ENCODE assay signal across 10 cellular contexts in the genomic region with DNA sequence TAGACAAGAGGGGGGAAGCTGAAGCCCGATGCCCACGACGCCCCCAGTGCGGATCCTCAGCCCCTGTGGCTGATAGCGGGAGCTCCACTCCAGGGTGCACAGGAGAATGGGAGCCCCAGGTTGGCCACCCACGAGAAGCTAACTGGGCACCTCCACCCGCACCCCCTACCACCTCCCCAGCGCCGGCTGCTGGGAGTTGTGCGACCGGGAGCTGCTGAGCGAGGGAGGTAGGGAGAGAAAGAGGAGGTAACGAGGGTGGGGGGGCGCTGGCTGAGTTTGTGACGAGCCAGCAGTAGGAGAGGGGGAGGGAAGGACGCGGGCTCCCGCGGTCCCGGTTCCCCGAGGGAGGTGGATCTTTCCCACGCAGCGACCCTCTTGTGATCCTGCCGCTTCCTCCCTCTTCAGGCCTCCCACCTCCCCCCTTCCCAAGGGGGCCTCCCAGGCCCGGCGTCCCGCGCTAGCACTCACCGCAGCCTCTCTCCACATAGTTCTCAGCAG. TPM values are rescaled to one million over a fixed set of nuclear protein-coding genes. Genes with fewer than 3 reads are reported as not detected.
DNase-seq lines count a peak whose midpoint lies in the region; ATAC-seq, FAIRE-seq and TF ChIP-seq lines count a peak whose summit lies in the region.
"Had no signal": no experiment of that assay in that cellular context is flagged by ENCODE, and none has a peak within 500 bp of the region (broad histone marks: within the 10 kb centered on the region; RNA-seq: fewer than 3 reads in every experiment).

A gene (minus strand): TSS at position 243 of the 498 bp plus-strand sequence. CDS start 2,017 bp downstream, outside the sequence.

- no peak within 1 kb of the TSS for H3K4me2 ChIP-seq in GM23248 (ENCODE audit: unreplicated experiment)

- no peak within 1 kb of the TSS for H3K27ac ChIP-seq in GM23248
- H3K27ac ChIP-seq in angular gyrus (ENCODE audit: low read depth, low read length) = peak within 1 kb of the TSS; percentile 67
- H3K27ac ChIP-seq in kidney (ENCODE audit: low read depth in 2 of 2, low read length in 2 of 2) = no peak within 1 kb of the TSS
- H3K27ac ChIP-seq: epithelial cell of prostate had no signal

- H3K4me1 ChIP-seq in GM23248 (ENCODE audit: insufficient read depth) (no peaks in the 10 kb centered on the region), kidney (ENCODE audit: control insufficient read depth in 1 of 2, insufficient read depth in 1 of 2, low read depth in 1 of 2, low read length in 2 of 2) (peaks cover 0 to 5% of the 10 kb centered on the region in 2 donors)

- H3K79me2 ChIP-seq in GM23248 (ENCODE audit: insufficient read depth) = no peaks in the 10 kb centered on the region

- H3K9ac ChIP-seq in GM23248 = no peak within 1 kb of the TSS
- H3K9ac ChIP-seq in kidney (ENCODE audit: low read length in 2 of 2) = no peak within 1 kb of the TSS

- H4K20me1 ChIP-seq in GM23248 (ENCODE audit: insufficient read depth) = no peaks in the 10 kb centered on the region

- DNase-seq in GM23248 = no peak
- peak; percentile 77 for DNase-seq in kidney
- DNase-seq in stimulated activated naive B cell treated with anti-CD40 and anti-IgM and Interleukin-4, amounts not matched to agents 10 μg/mL and 1 μg/mL and 100 μg/mL, for 72 hours = no peak
- DNase-seq in dedifferentiated amniotic fluid mesenchymal stem cell (ENCODE audit: extremely low spot score) = no peak
- no peak for DNase-seq in SKM-1 (lab: John Stamatoyannopoulos, UW; ENCODE audit: unreplicated experiment)
- no peak for DNase-seq in DMS153 (lab: John Stamatoyannopoulos, UW)
- no peak for DNase-seq in NOMO-1 treated with dmso at 0.1 percent for 144 hours (lab: John Stamatoyannopoulos, UW; ENCODE audit: unreplicated experiment)
- DNase-seq: activated CD4-positive, alpha-beta T cell treated with anti-CD3 and anti-CD28 coated beads, Interleukin-2, amount 50 U/mL, for 4 hours had no signal

- peak within 1 kb of the TSS; percentile 82 to 85 for H3K4me3 Mint-ChIP-seq in stimulated activated naive B cell treated with anti-CD40 and anti-IgM and Interleukin-4, amounts not matched to agents 10 μg/mL and 1 μg/mL and 100 μg/mL, for 72 hours

- H3K27ac Mint-ChIP-seq in stimulated activated naive B cell treated with anti-CD40 and anti-IgM and Interleukin-4, amounts not matched to agents 10 μg/mL and 1 μg/mL and 100 μg/mL, for 72 hours = peak within 1 kb of the TSS; percentile 76

- H3K9me3 Mint-ChIP-seq in stimulated activated naive B cell treated with anti-CD40 and anti-IgM and Interleukin-4, amounts not matched to agents 10 μg/mL and 1 μg/mL and 100 μg/mL, for 72 hours = no peaks in the 10 kb centered on the region

- TF ChIP-seq CTCF in kidney (IDR thresholded peaks at IDR 0.05; ENCODE audit: borderline replicate concordance, extremely low read depth, insufficient read depth) = no peak

- FAIRE-seq in kidney (lab: Jason Lieb, UNC) = no peak

- H3F3A ChIP-seq in GM23248 (ENCODE audit: insufficient read depth) = no peaks in the 10 kb centered on the region

- peaks cover 60 to 84% of the 10 kb centered on the region in 2 donors for H3K27me3 Mint-ChIP-seq in stimulated activated naive B cell treated with anti-CD40 and anti-IgM and Interleukin-4, amounts not matched to agents 10 μg/mL and 1 μg/mL and 100 μg/mL, for 72 hours

- in situ Hi-C loops in GM23248 (cut with MboI) = loop anchor here (10.0 to 25.0 kb wide), 2 partner anchors 1037 to 1620 kb away; no protein-coding TSS in a partner anchor

- peaks cover 17 to 36% of the 10 kb centered on the region in 2 donors for H3K4me1 Mint-ChIP-seq in stimulated activated naive B cell treated with anti-CD40 and anti-IgM and Interleukin-4, amounts not matched to agents 10 μg/mL and 1 μg/mL and 100 μg/mL, for 72 hours

- ATAC-seq in stimulated activated naive B cell treated with anti-CD40 and anti-IgM and Interleukin-4, amounts not matched to agents 10 μg/mL and 1 μg/mL and 100 μg/mL, for 72 hours (replicated peaks) = no peak

- intact Hi-C loops in kidney (cut with DNase I) = no loop called here

- no peaks in the 10 kb centered on the region for H3K9me3 ChIP-seq in GM23248 (ENCODE audit: low read depth)
- no peaks in the 10 kb centered on the region for H3K9me3 ChIP-seq in kidney (ENCODE audit: control insufficient read depth in 1 of 2, low read length in 2 of 2)

- H3K36me3 ChIP-seq in GM23248 (ENCODE audit: low read depth) = no peaks in the 10 kb centered on the region
- H3K36me3 ChIP-seq in kidney (ENCODE audit: control insufficient read depth in 1 of 2, insufficient read depth in 2 of 2, low read length in 2 of 2) = no peaks in the 10 kb centered on the region

- H3K9me2 ChIP-seq in GM23248 (ENCODE audit: insufficient read depth) = no peaks in the 10 kb centered on the region

- peaks cover 23% of the 10 kb centered on the region for H3K27me3 ChIP-seq in GM23248 (replicated peaks; ENCODE audit: insufficient read depth)

- no peak within 1 kb of the TSS for H3K4me3 ChIP-seq in GM23248
- H3K4me3 ChIP-seq in kidney (ENCODE audit: low read length in 2 of 2) = peak within 1 kb of the TSS; percentile 13 to 47

- WGBS in GM23248 (ENCODE audit: low coverage in 1 of 2, low lambda C conversion rate in 2 of 2, missing lambda C conversion rate in 2 of 2), 2 experiments = 2% methylated on average over 9 to 29 of the region's 29 CpGs

- H2AFZ ChIP-seq in GM23248 = 0 out of 2 replicates have a peak within 1 kb of the TSS, but pooled peaks have one; percentile 56

- peaks cover 0 to 3% of the 10 kb centered on the region in 2 donors for H3K36me3 Mint-ChIP-seq in stimulated activated naive B cell treated with anti-CD40 and anti-IgM and Interleukin-4, amounts not matched to agents 10 μg/mL and 1 μg/mL and 100 μg/mL, for 72 hours

RNA-seq across cellular contexts. Expression of the gene that starts here (rescaled TPM):
- not detected in 2 replicates for total RNA-seq in GM23248 (2014; rRNA removed; shearing (Covaris generic))
- not detected in 2 replicates for polyA plus RNA-seq in GM23248 (2016; fragmentation: Nextera tagmentation; extraction: Ambion mirVana)
- 6.5 TPM for total RNA-seq in kidney
- 0.28 TPM for polyA plus RNA-seq in kidney (ENCODE audit: insufficient read depth, low read depth, low replicate concordance)
